In the genomic region with DNA sequence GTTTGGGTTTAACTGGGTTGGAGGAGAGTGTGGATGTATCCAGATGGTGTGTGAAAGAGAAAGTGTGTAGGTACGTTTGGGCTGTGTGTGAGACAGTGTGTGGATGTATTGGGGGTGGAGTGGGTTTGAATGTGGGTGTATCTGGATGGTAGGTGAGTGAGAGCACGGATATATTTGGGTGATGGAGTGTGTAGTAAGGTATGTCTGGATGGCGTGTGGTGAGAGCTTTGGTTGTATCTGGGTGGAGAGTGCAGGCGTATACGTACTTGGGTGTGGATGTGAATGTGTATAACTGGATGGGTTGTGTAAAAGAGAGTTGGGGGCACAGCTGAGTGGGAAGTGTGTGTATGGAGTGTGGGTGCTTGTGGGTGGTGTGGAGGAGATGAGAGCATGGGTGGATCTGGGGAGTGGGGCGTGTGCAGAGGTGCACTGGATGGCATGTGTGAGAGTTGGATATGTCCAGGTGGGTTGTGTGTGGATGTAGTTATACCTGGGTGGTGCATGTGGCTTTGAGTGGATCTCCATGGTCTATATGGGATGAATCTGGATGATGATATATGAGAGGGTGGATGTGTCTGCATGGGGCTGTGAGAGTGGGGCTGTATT, we compare ENCODE assay signal across 35 cellular contexts. TPM values are rescaled to one million over a fixed set of nuclear protein-coding genes. Genes with fewer than 3 reads are reported as not detected.
"Had no signal": no experiment of that assay in that cellular context is flagged by ENCODE, and none has a peak within 500 bp of the region (broad histone marks: within the 10 kb centered on the region; RNA-seq: fewer than 3 reads in every experiment).

No MANE protein-coding gene starts in this region.

- H3K36me3 ChIP-seq: adrenal gland, breast epithelium, cardiac muscle cell, colonic mucosa, esophagus squamous epithelium, gastroesophageal sphincter, WERI-Rb-1 had no signal

- H3K4me1 Mint-ChIP-seq: activated B cell treated with CpG ODN at 0.5 μM for 24 hours; activated naive CD4-positive, alpha-beta T cell treated with anti-CD3 and anti-CD28 coated beads, Interleukin-2, amount 50 U/mL, for 24 hours; brain had no signal

- H3K4me1 ChIP-seq: adrenal gland, breast epithelium, colonic mucosa, esophagus squamous epithelium had no signal

- H3K4me3 ChIP-seq: adrenal gland, breast epithelium, cardiac muscle cell, colonic mucosa, esophagus squamous epithelium, gastroesophageal sphincter had no signal

- H3K27ac ChIP-seq: adrenal gland, breast epithelium, cardiac muscle cell, colonic mucosa, epithelial cell of prostate, esophagus squamous epithelium, gastroesophageal sphincter, WERI-Rb-1 had no signal

- H3K27me3 Mint-ChIP-seq: activated B cell treated with CpG ODN at 0.5 μM for 24 hours; activated CD8-positive, alpha-beta memory T cell treated with anti-CD3 and anti-CD28 coated beads, Interleukin-2, amount 10 ng/mL, durations not matched to agents 7 days and 5 days; activated naive CD8-positive, alpha-beta T cell treated with anti-CD3 and anti-CD28 coated beads for 36 hours; brain; T-helper 17 cell had no signal

- H3K9me3 Mint-ChIP-seq: activated B cell treated with CpG ODN at 0.5 μM for 24 hours; activated CD4-positive, alpha-beta memory T cell treated with anti-CD3 and anti-CD28 coated beads for 36 hours; activated naive CD4-positive, alpha-beta T cell treated with anti-CD3 and anti-CD28 coated beads for 36 hours; activated naive CD4-positive, alpha-beta T cell treated with anti-CD3 and anti-CD28 coated beads, Interleukin-2, amount 50 U/mL, for 24 hours; activated naive CD8-positive, alpha-beta T cell treated with anti-CD3 and anti-CD28 coated beads for 36 hours; activated naive CD8-positive, alpha-beta T cell treated with anti-CD3 and anti-CD28 coated beads, Interleukin-2, amount 50 U/mL, for 24 hours; activated T-helper 1 cell treated with anti-CD3 and anti-CD28 coated beads, Interleukin-12 subunit alpha, Interleukin-12 subunit beta, Interleukin-2, Interleukin-4 antibody, amounts not matched to agents 30 ng/mL and 10 ng/mL and 1 ng/mL, durations not matched to agents 14 hours and 24 hours and 36 hours; activated T-helper 2 cell treated with anti-CD3 and anti-CD28 coated beads, Interferon-gamma antibody, Interleukin-2, Interleukin-4, amounts not matched to agents 10 μg/mL and 5 μg/mL and 100 μg/mL, durations not matched to agents 14 hours and 24 hours and 36 hours; T-helper 2 cell treated with Interferon-gamma antibody and Interleukin-4, amounts not matched to agents 5 μg/mL and 100 μg/mL, for 36 hours had no signal

- H3K27ac Mint-ChIP-seq: activated B cell treated with CpG ODN at 0.5 μM for 24 hours; activated CD4-positive, alpha-beta memory T cell treated with anti-CD3 and anti-CD28 coated beads for 36 hours; activated CD8-positive, alpha-beta memory T cell treated with anti-CD3 and anti-CD28 coated beads, Interleukin-2, amount 10 ng/mL, durations not matched to agents 7 days and 5 days; activated CD8-positive, alpha-beta T cell treated with anti-CD3 and anti-CD28 coated beads, Interleukin-2, amount 10 ng/mL, durations not matched to agents 7 days and 5 days; activated naive CD4-positive, alpha-beta T cell treated with anti-CD3 and anti-CD28 coated beads for 36 hours; activated naive CD4-positive, alpha-beta T cell treated with anti-CD3 and anti-CD28 coated beads, Interleukin-2, amount 50 U/mL, for 24 hours; activated naive CD8-positive, alpha-beta T cell treated with anti-CD3 and anti-CD28 coated beads for 36 hours; activated naive CD8-positive, alpha-beta T cell treated with anti-CD3 and anti-CD28 coated beads, Interleukin-2, amount 50 U/mL, for 24 hours; activated T-helper 1 cell treated with anti-CD3 and anti-CD28 coated beads, Interleukin-12 subunit alpha, Interleukin-12 subunit beta, Interleukin-2, Interleukin-4 antibody, amounts not matched to agents 30 ng/mL and 10 ng/mL and 1 ng/mL, durations not matched to agents 14 hours and 24 hours and 36 hours; activated T-helper 2 cell treated with anti-CD3 and anti-CD28 coated beads, Interferon-gamma antibody, Interleukin-2, Interleukin-4, amounts not matched to agents 10 μg/mL and 5 μg/mL and 100 μg/mL, durations not matched to agents 14 hours and 24 hours and 36 hours; brain; T-helper 17 cell; T-helper 2 cell treated with Interferon-gamma antibody and Interleukin-4, amounts not matched to agents 5 μg/mL and 100 μg/mL, for 36 hours had no signal

- H3K4me3 Mint-ChIP-seq: activated B cell treated with CpG ODN at 0.5 μM for 24 hours; activated CD4-positive, alpha-beta memory T cell treated with anti-CD3 and anti-CD28 coated beads for 36 hours; activated CD8-positive, alpha-beta memory T cell treated with anti-CD3 and anti-CD28 coated beads, Interleukin-2, amount 10 ng/mL, durations not matched to agents 7 days and 5 days; activated CD8-positive, alpha-beta T cell treated with anti-CD3 and anti-CD28 coated beads, Interleukin-2, amount 10 ng/mL, durations not matched to agents 7 days and 5 days; activated naive CD4-positive, alpha-beta T cell treated with anti-CD3 and anti-CD28 coated beads for 36 hours; activated naive CD4-positive, alpha-beta T cell treated with anti-CD3 and anti-CD28 coated beads, Interleukin-2, amount 50 U/mL, for 24 hours; activated naive CD8-positive, alpha-beta T cell treated with anti-CD3 and anti-CD28 coated beads for 36 hours; activated naive CD8-positive, alpha-beta T cell treated with anti-CD3 and anti-CD28 coated beads, Interleukin-2, amount 50 U/mL, for 24 hours; activated T-helper 1 cell treated with anti-CD3 and anti-CD28 coated beads, Interleukin-12 subunit alpha, Interleukin-12 subunit beta, Interleukin-2, Interleukin-4 antibody, amounts not matched to agents 30 ng/mL and 10 ng/mL and 1 ng/mL, durations not matched to agents 14 hours and 24 hours and 36 hours; brain; T-helper 17 cell; T-helper 2 cell treated with Interferon-gamma antibody and Interleukin-4, amounts not matched to agents 5 μg/mL and 100 μg/mL, for 36 hours had no signal

- H3K27me3 ChIP-seq: adrenal gland, cardiac muscle cell, colonic mucosa, esophagus squamous epithelium, gastroesophageal sphincter had no signal

- H3K9me3 ChIP-seq: adrenal gland, breast epithelium, colonic mucosa, esophagus squamous epithelium, gastroesophageal sphincter had no signal

- FAIRE-seq: endometrium, endothelial cell of umbilical vein had no signal

- H3K36me3 Mint-ChIP-seq: activated CD4-positive, alpha-beta memory T cell treated with anti-CD3 and anti-CD28 coated beads for 36 hours; activated CD8-positive, alpha-beta memory T cell treated with anti-CD3 and anti-CD28 coated beads, Interleukin-2, amount 10 ng/mL, durations not matched to agents 7 days and 5 days; activated naive CD4-positive, alpha-beta T cell treated with anti-CD3 and anti-CD28 coated beads, Interleukin-2, amount 50 U/mL, for 24 hours; activated naive CD8-positive, alpha-beta T cell treated with anti-CD3 and anti-CD28 coated beads for 36 hours had no signal

- DNase-seq: activated B cell treated with CpG ODN at 0.5 μM for 24 hours; activated CD4-positive, alpha-beta memory T cell treated with anti-CD3 and anti-CD28 coated beads for 36 hours; activated CD4-positive, alpha-beta T cell treated with anti-CD3 and anti-CD28 coated beads for 48 hours; activated CD8-positive, alpha-beta memory T cell treated with anti-CD3 and anti-CD28 coated beads, Interleukin-2, amount 10 ng/mL, durations not matched to agents 7 days and 5 days; activated CD8-positive, alpha-beta memory T cell treated with anti-CD3 and anti-CD28 coated beads, Interleukin-2, amount 50 U/mL, for 4 hours; activated CD8-positive, alpha-beta T cell treated with anti-CD3 and anti-CD28 coated beads, Interleukin-2, amount 10 ng/mL, durations not matched to agents 7 days and 5 days; activated effector memory CD4-positive, alpha-beta T cell treated with anti-CD3 and anti-CD28 coated beads, Interleukin-2, amount 50 U/mL, for 16 hours; activated naive CD4-positive, alpha-beta T cell treated with anti-CD3 and anti-CD28 coated beads for 36 hours; activated naive CD8-positive, alpha-beta T cell treated with anti-CD3 and anti-CD28 coated beads for 36 hours; activated naive CD8-positive, alpha-beta T cell treated with anti-CD3 and anti-CD28 coated beads, Interleukin-2, amount 50 U/mL, for 24 hours; activated T-cell treated with anti-CD3 and anti-CD28 coated beads, Interleukin-2, amount 50 U/mL, for 1 hour; activated T-cell treated with anti-CD3 and anti-CD28 coated beads, Interleukin-2, amount 50 U/mL, for 48 hours; adrenal gland; amygdala; aorta; central memory CD4-positive, alpha-beta T cell; cerebellar nuclear complex; colonic mucosa; effector CD8-positive, alpha-beta T cell; esophagus squamous epithelium; foreskin melanocyte; T-helper 17 cell; T1000; WERI-Rb-1 had no signal

RNA-seq across cellular contexts. Expression of gene GPR173, which starts 6.8 kb away (rescaled TPM):
- total RNA-seq: activated CD4-positive, alpha-beta memory T cell treated with anti-CD3 and anti-CD28 coated beads for 36 hours; activated CD8-positive, alpha-beta T cell treated with anti-CD3 and anti-CD28 coated beads, Interleukin-2, amount 10 ng/mL, durations not matched to agents 7 days and 5 days; activated T-helper 1 cell treated with anti-CD3 and anti-CD28 coated beads, Interleukin-12 subunit alpha, Interleukin-12 subunit beta, Interleukin-2, Interleukin-4 antibody, amounts not matched to agents 30 ng/mL and 10 ng/mL and 1 ng/mL, durations not matched to agents 14 hours and 24 hours and 36 hours; activated T-helper 2 cell treated with anti-CD3 and anti-CD28 coated beads, Interferon-gamma antibody, Interleukin-2, Interleukin-4, amounts not matched to agents 10 μg/mL and 5 μg/mL and 100 μg/mL, durations not matched to agents 14 hours and 24 hours and 36 hours; T-helper 17 cell had no signal
